In the genomic region with DNA sequence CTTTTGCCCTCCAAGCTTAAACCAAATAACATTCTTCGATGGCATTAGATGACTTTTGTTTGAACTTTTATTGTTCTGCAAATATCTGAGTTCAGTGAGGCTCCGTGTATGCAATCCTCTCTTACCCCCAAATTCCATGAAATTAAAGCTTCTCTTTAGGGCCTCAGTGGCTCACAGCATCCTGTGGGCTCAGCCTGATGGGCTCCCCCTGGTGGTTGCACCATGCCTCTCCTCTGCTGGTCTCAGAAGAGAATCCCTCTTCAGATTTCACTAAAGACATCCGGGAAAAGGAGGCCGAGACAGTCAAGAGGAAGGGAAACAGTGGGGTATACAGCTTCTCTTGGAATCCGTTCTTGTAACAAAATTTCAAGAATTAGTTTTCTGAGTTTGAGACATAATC, we compare ENCODE assay signal across 1 cellular context.
TF ChIP-seq lines count a peak whose summit lies in the region.

No MANE protein-coding gene starts in this region.

TF ChIP-seq in WTC11, 78 proteins besides CTCF, POLR2A, EP300 and RAD21 (continued from another document):
- TF ChIP-seq, protein P1, sequence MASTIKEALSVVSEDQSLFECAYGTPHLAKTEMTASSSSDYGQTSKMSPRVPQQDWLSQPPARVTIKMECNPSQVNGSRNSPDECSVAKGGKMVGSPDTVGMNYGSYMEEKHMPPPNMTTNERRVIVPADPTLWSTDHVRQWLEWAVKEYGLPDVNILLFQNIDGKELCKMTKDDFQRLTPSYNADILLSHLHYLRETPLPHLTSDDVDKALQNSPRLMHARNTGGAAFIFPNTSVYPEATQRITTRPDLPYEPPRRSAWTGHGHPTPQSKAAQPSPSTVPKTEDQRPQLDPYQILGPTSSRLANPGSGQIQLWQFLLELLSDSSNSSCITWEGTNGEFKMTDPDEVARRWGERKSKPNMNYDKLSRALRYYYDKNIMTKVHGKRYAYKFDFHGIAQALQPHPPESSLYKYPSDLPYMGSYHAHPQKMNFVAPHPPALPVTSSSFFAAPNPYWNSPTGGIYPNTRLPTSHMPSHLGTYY (CRISPR knock-in tag; IDR thresholded peaks at IDR 0.05) = no peak
- TF ChIP-seq ZNF219 (CRISPR knock-in tag; IDR thresholded peaks at IDR 0.05; ENCODE audit: borderline replicate concordance) = no peak
- no peak for TF ChIP-seq NFE2L1 (CRISPR knock-in tag; IDR thresholded peaks at IDR 0.05)
- TF ChIP-seq ZNF671 (CRISPR knock-in tag; IDR thresholded peaks at IDR 0.05) = no peak
- TF ChIP-seq, protein P2, sequence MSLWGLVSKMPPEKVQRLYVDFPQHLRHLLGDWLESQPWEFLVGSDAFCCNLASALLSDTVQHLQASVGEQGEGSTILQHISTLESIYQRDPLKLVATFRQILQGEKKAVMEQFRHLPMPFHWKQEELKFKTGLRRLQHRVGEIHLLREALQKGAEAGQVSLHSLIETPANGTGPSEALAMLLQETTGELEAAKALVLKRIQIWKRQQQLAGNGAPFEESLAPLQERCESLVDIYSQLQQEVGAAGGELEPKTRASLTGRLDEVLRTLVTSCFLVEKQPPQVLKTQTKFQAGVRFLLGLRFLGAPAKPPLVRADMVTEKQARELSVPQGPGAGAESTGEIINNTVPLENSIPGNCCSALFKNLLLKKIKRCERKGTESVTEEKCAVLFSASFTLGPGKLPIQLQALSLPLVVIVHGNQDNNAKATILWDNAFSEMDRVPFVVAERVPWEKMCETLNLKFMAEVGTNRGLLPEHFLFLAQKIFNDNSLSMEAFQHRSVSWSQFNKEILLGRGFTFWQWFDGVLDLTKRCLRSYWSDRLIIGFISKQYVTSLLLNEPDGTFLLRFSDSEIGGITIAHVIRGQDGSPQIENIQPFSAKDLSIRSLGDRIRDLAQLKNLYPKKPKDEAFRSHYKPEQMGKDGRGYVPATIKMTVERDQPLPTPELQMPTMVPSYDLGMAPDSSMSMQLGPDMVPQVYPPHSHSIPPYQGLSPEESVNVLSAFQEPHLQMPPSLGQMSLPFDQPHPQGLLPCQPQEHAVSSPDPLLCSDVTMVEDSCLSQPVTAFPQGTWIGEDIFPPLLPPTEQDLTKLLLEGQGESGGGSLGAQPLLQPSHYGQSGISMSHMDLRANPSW (CRISPR knock-in tag; conservative IDR thresholded peaks at IDR 0.05; ENCODE audit: low read depth) = no peak
- TF ChIP-seq FOXP1 (CRISPR knock-in tag; IDR thresholded peaks at IDR 0.05; ENCODE audit: borderline replicate concordance) = no peak
- no peak for TF ChIP-seq OVOL2 (CRISPR knock-in tag; IDR thresholded peaks at IDR 0.05; ENCODE audit: borderline replicate concordance)
- TF ChIP-seq, protein P3, sequence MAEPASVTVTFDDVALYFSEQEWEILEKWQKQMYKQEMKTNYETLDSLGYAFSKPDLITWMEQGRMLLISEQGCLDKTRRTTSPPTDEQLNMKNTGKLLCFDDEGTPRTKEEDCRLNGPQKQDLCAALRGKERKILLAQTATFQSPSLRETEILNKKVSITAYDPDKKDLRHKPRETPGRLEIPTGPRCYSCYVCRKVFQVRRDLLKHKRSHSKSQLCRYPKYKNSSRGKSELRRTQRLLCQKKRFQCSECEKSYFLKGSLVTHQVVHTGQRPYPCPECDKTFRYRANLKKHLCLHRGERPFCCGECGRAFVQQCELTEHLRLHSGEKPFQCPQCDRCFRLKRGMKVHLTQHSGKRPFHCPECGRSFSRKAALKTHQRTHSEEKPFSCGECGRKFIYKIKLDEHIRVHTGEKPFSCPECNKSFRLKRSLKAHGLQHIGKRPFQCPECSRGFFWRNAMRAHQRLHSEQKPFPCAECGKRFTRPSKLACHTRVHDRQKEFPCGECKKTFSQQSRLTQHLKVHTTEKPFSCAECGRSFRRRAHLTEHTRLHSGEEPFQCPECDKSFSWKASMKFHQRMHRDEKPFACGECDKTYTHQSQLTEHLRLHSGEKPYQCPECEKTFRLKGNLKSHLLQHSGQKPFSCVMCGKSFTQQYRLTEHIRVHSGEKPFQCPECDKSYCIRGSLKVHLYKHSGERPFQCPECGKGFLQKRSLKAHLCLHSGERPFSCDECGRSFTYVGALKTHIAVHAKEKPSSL (CRISPR knock-in tag; conservative IDR thresholded peaks at IDR 0.05) = no peak
- TF ChIP-seq, protein P4, sequence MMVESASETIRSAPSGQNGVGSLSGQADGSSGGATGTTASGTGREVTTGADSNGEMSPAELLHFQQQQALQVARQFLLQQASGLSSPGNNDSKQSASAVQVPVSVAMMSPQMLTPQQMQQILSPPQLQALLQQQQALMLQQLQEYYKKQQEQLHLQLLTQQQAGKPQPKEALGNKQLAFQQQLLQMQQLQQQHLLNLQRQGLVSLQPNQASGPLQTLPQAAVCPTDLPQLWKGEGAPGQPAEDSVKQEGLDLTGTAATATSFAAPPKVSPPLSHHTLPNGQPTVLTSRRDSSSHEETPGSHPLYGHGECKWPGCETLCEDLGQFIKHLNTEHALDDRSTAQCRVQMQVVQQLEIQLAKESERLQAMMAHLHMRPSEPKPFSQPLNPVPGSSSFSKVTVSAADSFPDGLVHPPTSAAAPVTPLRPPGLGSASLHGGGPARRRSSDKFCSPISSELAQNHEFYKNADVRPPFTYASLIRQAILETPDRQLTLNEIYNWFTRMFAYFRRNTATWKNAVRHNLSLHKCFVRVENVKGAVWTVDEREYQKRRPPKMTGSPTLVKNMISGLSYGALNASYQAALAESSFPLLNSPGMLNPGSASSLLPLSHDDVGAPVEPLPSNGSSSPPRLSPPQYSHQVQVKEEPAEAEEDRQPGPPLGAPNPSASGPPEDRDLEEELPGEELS (CRISPR knock-in tag; IDR thresholded peaks at IDR 0.05) = no peak
- TF ChIP-seq, protein P5, sequence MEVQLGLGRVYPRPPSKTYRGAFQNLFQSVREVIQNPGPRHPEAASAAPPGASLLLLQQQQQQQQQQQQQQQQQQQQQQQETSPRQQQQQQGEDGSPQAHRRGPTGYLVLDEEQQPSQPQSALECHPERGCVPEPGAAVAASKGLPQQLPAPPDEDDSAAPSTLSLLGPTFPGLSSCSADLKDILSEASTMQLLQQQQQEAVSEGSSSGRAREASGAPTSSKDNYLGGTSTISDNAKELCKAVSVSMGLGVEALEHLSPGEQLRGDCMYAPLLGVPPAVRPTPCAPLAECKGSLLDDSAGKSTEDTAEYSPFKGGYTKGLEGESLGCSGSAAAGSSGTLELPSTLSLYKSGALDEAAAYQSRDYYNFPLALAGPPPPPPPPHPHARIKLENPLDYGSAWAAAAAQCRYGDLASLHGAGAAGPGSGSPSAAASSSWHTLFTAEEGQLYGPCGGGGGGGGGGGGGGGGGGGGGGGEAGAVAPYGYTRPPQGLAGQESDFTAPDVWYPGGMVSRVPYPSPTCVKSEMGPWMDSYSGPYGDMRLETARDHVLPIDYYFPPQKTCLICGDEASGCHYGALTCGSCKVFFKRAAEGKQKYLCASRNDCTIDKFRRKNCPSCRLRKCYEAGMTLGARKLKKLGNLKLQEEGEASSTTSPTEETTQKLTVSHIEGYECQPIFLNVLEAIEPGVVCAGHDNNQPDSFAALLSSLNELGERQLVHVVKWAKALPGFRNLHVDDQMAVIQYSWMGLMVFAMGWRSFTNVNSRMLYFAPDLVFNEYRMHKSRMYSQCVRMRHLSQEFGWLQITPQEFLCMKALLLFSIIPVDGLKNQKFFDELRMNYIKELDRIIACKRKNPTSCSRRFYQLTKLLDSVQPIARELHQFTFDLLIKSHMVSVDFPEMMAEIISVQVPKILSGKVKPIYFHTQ (CRISPR knock-in tag; IDR thresholded peaks at IDR 0.05) = no peak
